33 cellular contexts compared by ENCODE assay signal in genomic region chr1:82515650-82516049, GRCh38.
A peak's percentile ranks its signal among the peaks of the same experiment; 100 is the strongest.
DNase-seq lines count a peak whose midpoint lies in the region; ATAC-seq and TF ChIP-seq lines count a peak whose summit lies in the region.
"Had no signal": no experiment of that assay in that cellular context is flagged by ENCODE, and none has a peak within 500 bp of the region (broad histone marks: within the 10 kb centered on the region; RNA-seq: fewer than 3 reads in every experiment).

No MANE protein-coding gene starts in this region.

- no peaks in the 10 kb centered on the region for H4K20me1 ChIP-seq in PC-9 (ENCODE audit: insufficient read depth)
- H4K20me1 ChIP-seq: BLaER1 treated with 17β-estradiol and CSF1 and Interleukin-3, amounts not matched to agents 10 nM and 100 nM had no signal

- H3K4me1 Mint-ChIP-seq in WTC11: peaks cover 7% of the 10 kb centered on the region; the same call in 1 of the 2 replicates
- H3K4me1 Mint-ChIP-seq: activated CD4-positive, alpha-beta T cell treated with anti-CD3 and anti-CD28 coated beads for 36 hours; activated naive CD4-positive, alpha-beta T cell treated with anti-CD3 and anti-CD28 coated beads, Interleukin-2, amount 10 ng/mL, durations not matched to agents 7 days and 5 days; activated T-helper 17 cell treated with anti-CD3 and anti-CD28 coated beads, Interleukin-2, amount 50 U/mL, for 72 hours; natural killer cell; stimulated activated memory B cell treated with anti-CD40 and anti-IgM and Interleukin-4, amounts not matched to agents 10 μg/mL and 1 μg/mL and 100 μg/mL, for 72 hours had no signal

- no peak overlapping the region for H3K27ac Mint-ChIP-seq in WTC11
- H3K27ac Mint-ChIP-seq: activated CD4-positive, alpha-beta T cell treated with anti-CD3 and anti-CD28 coated beads for 36 hours; activated CD8-positive, alpha-beta T cell treated with anti-CD3 and anti-CD28 coated beads, Interleukin-2, amount 10 ng/mL, durations not matched to agents 7 days and 5 days; activated naive CD4-positive, alpha-beta T cell treated with anti-CD3 and anti-CD28 coated beads, Interleukin-2, amount 10 ng/mL, durations not matched to agents 7 days and 5 days; activated T-helper 17 cell treated with anti-CD3 and anti-CD28 coated beads, Interleukin-2, amount 50 U/mL, for 72 hours; natural killer cell; stimulated activated memory B cell treated with anti-CD40 and anti-IgM and Interleukin-4, amounts not matched to agents 10 μg/mL and 1 μg/mL and 100 μg/mL, for 72 hours; T-helper 2 cell treated with Interferon-gamma antibody and Interleukin-4, amounts not matched to agents 5 μg/mL and 100 μg/mL, for 36 hours had no signal

- H3K27me3 Mint-ChIP-seq in WTC11 (ENCODE audit: low read depth): no peaks in the 10 kb centered on the region
- H3K27me3 Mint-ChIP-seq: activated CD4-positive, alpha-beta T cell treated with anti-CD3 and anti-CD28 coated beads for 36 hours; activated naive CD4-positive, alpha-beta T cell treated with anti-CD3 and anti-CD28 coated beads, Interleukin-2, amount 10 ng/mL, durations not matched to agents 7 days and 5 days; activated T-helper 17 cell treated with anti-CD3 and anti-CD28 coated beads, Interleukin-2, amount 50 U/mL, for 72 hours; stimulated activated memory B cell treated with anti-CD40 and anti-IgM and Interleukin-4, amounts not matched to agents 10 μg/mL and 1 μg/mL and 100 μg/mL, for 72 hours had no signal

- in situ Hi-C loops in G401 (cut with HindIII; ENCODE audit: low sequenced_read_pairs): no loop called here

- H3K9me3 Mint-ChIP-seq in WTC11: no peaks in the 10 kb centered on the region
- H3K9me3 Mint-ChIP-seq: activated naive CD4-positive, alpha-beta T cell treated with anti-CD3 and anti-CD28 coated beads, Interleukin-2, amount 10 ng/mL, durations not matched to agents 7 days and 5 days; activated T-helper 17 cell treated with anti-CD3 and anti-CD28 coated beads, Interleukin-2, amount 50 U/mL, for 72 hours; stimulated activated memory B cell treated with anti-CD40 and anti-IgM and Interleukin-4, amounts not matched to agents 10 μg/mL and 1 μg/mL and 100 μg/mL, for 72 hours; T-helper 2 cell treated with Interferon-gamma antibody and Interleukin-4, amounts not matched to agents 5 μg/mL and 100 μg/mL, for 36 hours had no signal

- no peaks in the 10 kb centered on the region for H3K79me2 ChIP-seq in PC-9 (ENCODE audit: low read depth)

- POLR2A ChIA-PET in WTC11 (lab: Charles Lee): interaction anchor here (0.5 kb wide), 1 partner anchor 184 kb away, joined by 3 read pairs; no protein-coding TSS in a partner anchor
- POLR2A ChIA-PET in PC-9 (lab: Charles Lee; ENCODE audit: unreplicated experiment): no interaction called here

- no peaks in the 10 kb centered on the region for H3K9me2 ChIP-seq in PC-9 (ENCODE audit: insufficient read depth)

- TF ChIP-seq CTCF in WTC11 (IDR thresholded peaks at IDR 0.05) (no peak), fibroblast of villous mesenchyme (IDR thresholded peaks at IDR 0.05; ENCODE audit: insufficient read depth, low read depth, low read length) (no peak), right atrium auricular region (IDR thresholded peaks at IDR 0.05) (no peak), PC-9 (conservative IDR thresholded peaks at IDR 0.05) (no peak)

- CTCF ChIA-PET in WTC11 (lab: Charles Lee): no interaction called here
- CTCF ChIA-PET in PC-9 (lab: Charles Lee): no interaction called here

- no peaks in the 10 kb centered on the region for H3K36me3 Mint-ChIP-seq in WTC11
- H3K36me3 Mint-ChIP-seq: activated naive CD4-positive, alpha-beta T cell treated with anti-CD3 and anti-CD28 coated beads, Interleukin-2, amount 10 ng/mL, durations not matched to agents 7 days and 5 days; natural killer cell; stimulated activated memory B cell treated with anti-CD40 and anti-IgM and Interleukin-4, amounts not matched to agents 10 μg/mL and 1 μg/mL and 100 μg/mL, for 72 hours had no signal

- no TSS peak for BruUV-seq in PC-9 (replicated peaks; lab: Mats Ljungman, UMichigan)

- H3K9me3 ChIP-seq in right atrium auricular region: no peaks in the 10 kb centered on the region
- H3K9me3 ChIP-seq in PC-9 (ENCODE audit: insufficient read depth, low read depth): no peaks in the 10 kb centered on the region
- H3K9me3 ChIP-seq: BLaER1 treated with 17β-estradiol and CSF1 and Interleukin-3, amounts not matched to agents 10 nM and 100 nM; Caco-2; heart right ventricle; lower lobe of right lung; psoas muscle; suprapubic skin; upper lobe of right lung had no signal

- H3K4me1 ChIP-seq in right atrium auricular region (peaks cover 0 to 6% of the 10 kb centered on the region in 2 donors), PC-9 (replicated peaks; ENCODE audit: insufficient read depth) (no peaks in the 10 kb centered on the region)
- H3K4me1 ChIP-seq: BLaER1 treated with 17β-estradiol and CSF1 and Interleukin-3, amounts not matched to agents 10 nM and 100 nM; Caco-2; heart right ventricle; lower lobe of right lung; psoas muscle; suprapubic skin; upper lobe of right lung had no signal

- intact Hi-C loops in PC-9 (cut with micrococcal nuclease; ENCODE audit: unreplicated experiment): no loop called here

- no peak overlapping the region for H2AFZ ChIP-seq in PC-9

- H3K4me2 ChIP-seq in PC-9: no peak overlapping the region
- H3K4me2 ChIP-seq: BLaER1 treated with 17β-estradiol and CSF1 and Interleukin-3, amounts not matched to agents 10 nM and 100 nM had no signal

- no peaks in the 10 kb centered on the region for H3F3A ChIP-seq in PC-9 (ENCODE audit: insufficient read depth, low read depth)

- DNase-seq in NCI-H446 (lab: John Stamatoyannopoulos, UW): peak; percentile 35 to 76
- no peak for DNase-seq in WTC11 (ENCODE audit: low spot score)
- peak; percentile 12 for DNase-seq in fibroblast of villous mesenchyme (ENCODE audit: low read depth)
- DNase-seq in skeletal muscle cell (ENCODE audit: low read depth): peak; percentile 83
- DNase-seq in G401 (ENCODE audit: low spot score): no peak
- DNase-seq in right atrium auricular region (ENCODE audit: low spot score): no peak
- no peak for DNase-seq in NCI-H187 treated with DMSO at 0.1 percent for 48 hours (lab: John Stamatoyannopoulos, UW)
- no peak for DNase-seq in PC-9
- DNase-seq: activated CD4-positive, alpha-beta T cell treated with anti-CD3 and anti-CD28 coated beads for 36 hours; activated CD8-positive, alpha-beta T cell treated with anti-CD3 and anti-CD28 coated beads, Interleukin-2, amount 10 ng/mL, durations not matched to agents 7 days and 5 days; activated naive CD4-positive, alpha-beta T cell treated with anti-CD3 and anti-CD28 coated beads, Interleukin-2, amount 10 ng/mL, durations not matched to agents 7 days and 5 days; amniotic stem cell; Caco-2; DMS53; effector CD4-positive, alpha-beta T cell; foreskin melanocyte; HCEC 1CT; heart right ventricle; lower lobe of right lung; natural killer cell; NCI-H1092; NCI-H2029; NCI-H526; nucleus accumbens; psoas muscle; SHP77 treated with DMSO at 0.1 percent for 48 hours; upper lobe of right lung had no signal

- no peak overlapping the region for H3K27ac ChIP-seq in right atrium auricular region
- no peak overlapping the region for H3K27ac ChIP-seq in PC-9
- H3K27ac ChIP-seq: BLaER1 treated with 17β-estradiol and CSF1 and Interleukin-3, amounts not matched to agents 10 nM and 100 nM; heart right ventricle; lower lobe of right lung; psoas muscle; skin epidermis; suprapubic skin; upper lobe of right lung had no signal

- H3K4me3 Mint-ChIP-seq in WTC11: no peak overlapping the region
- H3K4me3 Mint-ChIP-seq: activated CD4-positive, alpha-beta T cell treated with anti-CD3 and anti-CD28 coated beads for 36 hours; activated CD8-positive, alpha-beta T cell treated with anti-CD3 and anti-CD28 coated beads, Interleukin-2, amount 10 ng/mL, durations not matched to agents 7 days and 5 days; activated naive CD4-positive, alpha-beta T cell treated with anti-CD3 and anti-CD28 coated beads, Interleukin-2, amount 10 ng/mL, durations not matched to agents 7 days and 5 days; activated T-helper 17 cell treated with anti-CD3 and anti-CD28 coated beads, Interleukin-2, amount 50 U/mL, for 72 hours; natural killer cell; stimulated activated memory B cell treated with anti-CD40 and anti-IgM and Interleukin-4, amounts not matched to agents 10 μg/mL and 1 μg/mL and 100 μg/mL, for 72 hours; T-helper 2 cell treated with Interferon-gamma antibody and Interleukin-4, amounts not matched to agents 5 μg/mL and 100 μg/mL, for 36 hours had no signal

- no peak for ATAC-seq in WTC11
- ATAC-seq: activated CD4-positive, alpha-beta T cell treated with anti-CD3 and anti-CD28 coated beads for 36 hours; activated CD8-positive, alpha-beta T cell treated with anti-CD3 and anti-CD28 coated beads, Interleukin-2, amount 10 ng/mL, durations not matched to agents 7 days and 5 days; activated T-helper 17 cell treated with anti-CD3 and anti-CD28 coated beads, Interleukin-2, amount 50 U/mL, for 72 hours; heart right ventricle; lower lobe of right lung; natural killer cell; psoas muscle; stimulated activated memory B cell treated with anti-CD40 and anti-IgM and Interleukin-4, amounts not matched to agents 10 μg/mL and 1 μg/mL and 100 μg/mL, for 72 hours; upper lobe of right lung had no signal

- H3K4me3 ChIP-seq in fibroblast of villous mesenchyme (ENCODE audit: low read depth, low read length): no peak overlapping the region
- no peak overlapping the region for H3K4me3 ChIP-seq in skeletal muscle cell (ENCODE audit: low read depth, low read length)
- no peak overlapping the region for H3K4me3 ChIP-seq in right atrium auricular region
- no peak overlapping the region for H3K4me3 ChIP-seq in PC-9
- H3K4me3 ChIP-seq: BLaER1 treated with 17β-estradiol and CSF1 and Interleukin-3, amounts not matched to agents 10 nM and 100 nM; heart right ventricle; lower lobe of right lung; psoas muscle; skin epidermis; suprapubic skin; upper lobe of right lung had no signal

- H3K27me3 ChIP-seq in right atrium auricular region (no peaks in the 10 kb centered on the region), PC-9 (ENCODE audit: insufficient read depth, low read depth) (no peaks in the 10 kb centered on the region)
- H3K27me3 ChIP-seq: BLaER1 treated with 17β-estradiol and CSF1 and Interleukin-3, amounts not matched to agents 10 nM and 100 nM; heart right ventricle; suprapubic skin; upper lobe of right lung had no signal

- no peaks in the 10 kb centered on the region for H3K36me3 ChIP-seq in right atrium auricular region
- H3K36me3 ChIP-seq in PC-9 (ENCODE audit: low read depth): no peaks in the 10 kb centered on the region
- H3K36me3 ChIP-seq: BLaER1 treated with 17β-estradiol and CSF1 and Interleukin-3, amounts not matched to agents 10 nM and 100 nM; heart right ventricle; lower lobe of right lung; suprapubic skin; upper lobe of right lung had no signal

TF ChIP-seq in WTC11, 78 proteins besides CTCF, POLR2A, EP300 and RAD21:
- no peak for TF ChIP-seq JUN (CRISPR knock-in tag; IDR thresholded peaks at IDR 0.05)
- peak; percentile 51; the same call in 1 of the 2 replicates for TF ChIP-seq GABPB1 (CRISPR knock-in tag; IDR thresholded peaks at IDR 0.05)

Comparison
In these comparisons a context has a peak if more than half of its experiments do, and no peak if none do; other contexts are left out.
1. DNase-seq: peak in NCI-H446 (2 of 2), fibroblast of villous mesenchyme (single experiment) and skeletal muscle cell (single experiment); none in WTC11 (single experiment), G401 (single experiment), right atrium auricular region (single experiment), NCI-H187 treated with DMSO at 0.1 percent for 48 hours (single experiment) and PC-9 (0 of 2).